ENCODE assay signal across 1 cellular context in the genomic region with DNA sequence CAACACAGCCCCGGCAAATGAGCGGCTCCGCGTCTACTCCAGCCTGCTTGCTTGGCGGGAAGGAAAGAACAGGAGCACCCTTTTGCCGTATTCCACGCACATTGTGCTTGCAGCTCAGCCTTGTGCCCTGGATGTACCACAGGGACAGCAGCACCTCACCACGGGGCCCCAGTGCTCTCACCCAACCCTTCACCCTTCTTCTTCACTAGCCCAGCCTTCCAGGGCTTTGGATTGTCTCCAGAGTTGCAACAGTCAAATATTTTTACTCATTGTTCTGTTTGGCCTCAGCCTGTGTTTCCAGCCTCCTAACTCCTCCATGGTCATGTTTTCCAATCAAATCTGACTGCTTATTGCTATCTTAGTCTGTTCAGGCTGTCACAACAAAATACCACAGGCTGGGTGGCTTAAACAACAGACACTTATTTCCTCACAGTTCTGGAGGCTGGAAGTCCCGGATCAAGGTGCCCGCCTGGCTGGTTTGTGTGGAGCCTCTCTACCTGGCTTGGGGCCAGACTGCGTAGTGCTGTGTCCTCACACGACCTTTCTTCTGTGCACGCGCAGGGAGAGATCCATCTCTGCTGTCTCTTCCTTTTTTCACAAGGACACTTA.
TF ChIP-seq lines count a peak whose summit lies in the region.

No MANE protein-coding gene starts in this region.

TF ChIP-seq in HepG2, 621 proteins besides CTCF, POLR2A, EP300 and RAD21 (continued from another document and continues in another):
- TF ChIP-seq, protein P1, sequence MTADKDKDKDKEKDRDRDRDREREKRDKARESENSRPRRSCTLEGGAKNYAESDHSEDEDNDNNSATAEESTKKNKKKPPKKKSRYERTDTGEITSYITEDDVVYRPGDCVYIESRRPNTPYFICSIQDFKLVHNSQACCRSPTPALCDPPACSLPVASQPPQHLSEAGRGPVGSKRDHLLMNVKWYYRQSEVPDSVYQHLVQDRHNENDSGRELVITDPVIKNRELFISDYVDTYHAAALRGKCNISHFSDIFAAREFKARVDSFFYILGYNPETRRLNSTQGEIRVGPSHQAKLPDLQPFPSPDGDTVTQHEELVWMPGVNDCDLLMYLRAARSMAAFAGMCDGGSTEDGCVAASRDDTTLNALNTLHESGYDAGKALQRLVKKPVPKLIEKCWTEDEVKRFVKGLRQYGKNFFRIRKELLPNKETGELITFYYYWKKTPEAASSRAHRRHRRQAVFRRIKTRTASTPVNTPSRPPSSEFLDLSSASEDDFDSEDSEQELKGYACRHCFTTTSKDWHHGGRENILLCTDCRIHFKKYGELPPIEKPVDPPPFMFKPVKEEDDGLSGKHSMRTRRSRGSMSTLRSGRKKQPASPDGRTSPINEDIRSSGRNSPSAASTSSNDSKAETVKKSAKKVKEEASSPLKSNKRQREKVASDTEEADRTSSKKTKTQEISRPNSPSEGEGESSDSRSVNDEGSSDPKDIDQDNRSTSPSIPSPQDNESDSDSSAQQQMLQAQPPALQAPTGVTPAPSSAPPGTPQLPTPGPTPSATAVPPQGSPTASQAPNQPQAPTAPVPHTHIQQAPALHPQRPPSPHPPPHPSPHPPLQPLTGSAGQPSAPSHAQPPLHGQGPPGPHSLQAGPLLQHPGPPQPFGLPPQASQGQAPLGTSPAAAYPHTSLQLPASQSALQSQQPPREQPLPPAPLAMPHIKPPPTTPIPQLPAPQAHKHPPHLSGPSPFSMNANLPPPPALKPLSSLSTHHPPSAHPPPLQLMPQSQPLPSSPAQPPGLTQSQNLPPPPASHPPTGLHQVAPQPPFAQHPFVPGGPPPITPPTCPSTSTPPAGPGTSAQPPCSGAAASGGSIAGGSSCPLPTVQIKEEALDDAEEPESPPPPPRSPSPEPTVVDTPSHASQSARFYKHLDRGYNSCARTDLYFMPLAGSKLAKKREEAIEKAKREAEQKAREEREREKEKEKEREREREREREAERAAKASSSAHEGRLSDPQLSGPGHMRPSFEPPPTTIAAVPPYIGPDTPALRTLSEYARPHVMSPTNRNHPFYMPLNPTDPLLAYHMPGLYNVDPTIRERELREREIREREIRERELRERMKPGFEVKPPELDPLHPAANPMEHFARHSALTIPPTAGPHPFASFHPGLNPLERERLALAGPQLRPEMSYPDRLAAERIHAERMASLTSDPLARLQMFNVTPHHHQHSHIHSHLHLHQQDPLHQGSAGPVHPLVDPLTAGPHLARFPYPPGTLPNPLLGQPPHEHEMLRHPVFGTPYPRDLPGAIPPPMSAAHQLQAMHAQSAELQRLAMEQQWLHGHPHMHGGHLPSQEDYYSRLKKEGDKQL (CRISPR knock-in tag; IDR thresholded peaks at IDR 0.05; ENCODE audit: low read depth) = no peak
- no peak for TF ChIP-seq ZBTB7B (CRISPR knock-in tag; IDR thresholded peaks at IDR 0.05)
- TF ChIP-seq RBAK (CRISPR knock-in tag; IDR thresholded peaks at IDR 0.05) = no peak
- TF ChIP-seq FOXK2 (IDR thresholded peaks at IDR 0.05) = no peak
- TF ChIP-seq SMAD9 (CRISPR knock-in tag; IDR thresholded peaks at IDR 0.05) = no peak
- no peak for TF ChIP-seq SUZ12 (IDR thresholded peaks at IDR 0.05; ENCODE audit: low read depth, low read length)
- TF ChIP-seq ZNF749 (CRISPR knock-in tag; IDR thresholded peaks at IDR 0.05; ENCODE audit: borderline replicate concordance) = no peak
- no peak for TF ChIP-seq ZNF230 (CRISPR knock-in tag; IDR thresholded peaks at IDR 0.05)
- TF ChIP-seq, protein P2, sequence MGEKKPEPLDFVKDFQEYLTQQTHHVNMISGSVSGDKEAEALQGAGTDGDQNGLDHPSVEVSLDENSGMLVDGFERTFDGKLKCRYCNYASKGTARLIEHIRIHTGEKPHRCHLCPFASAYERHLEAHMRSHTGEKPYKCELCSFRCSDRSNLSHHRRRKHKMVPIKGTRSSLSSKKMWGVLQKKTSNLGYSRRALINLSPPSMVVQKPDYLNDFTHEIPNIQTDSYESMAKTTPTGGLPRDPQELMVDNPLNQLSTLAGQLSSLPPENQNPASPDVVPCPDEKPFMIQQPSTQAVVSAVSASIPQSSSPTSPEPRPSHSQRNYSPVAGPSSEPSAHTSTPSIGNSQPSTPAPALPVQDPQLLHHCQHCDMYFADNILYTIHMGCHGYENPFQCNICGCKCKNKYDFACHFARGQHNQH (CRISPR knock-in tag; IDR thresholded peaks at IDR 0.05) = no peak
- TF ChIP-seq, protein P3, sequence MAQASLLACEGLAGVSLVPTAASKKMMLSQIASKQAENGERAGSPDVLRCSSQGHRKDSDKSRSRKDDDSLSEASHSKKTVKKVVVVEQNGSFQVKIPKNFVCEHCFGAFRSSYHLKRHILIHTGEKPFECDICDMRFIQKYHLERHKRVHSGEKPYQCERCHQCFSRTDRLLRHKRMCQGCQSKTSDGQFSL (CRISPR knock-in tag; IDR thresholded peaks at IDR 0.05) = no peak
- no peak for TF ChIP-seq NCOA1 (CRISPR knock-in tag; IDR thresholded peaks at IDR 0.05)
- TF ChIP-seq CEBPG (CRISPR knock-in tag; IDR thresholded peaks at IDR 0.05) = no peak
- TF ChIP-seq ZNF556 (CRISPR knock-in tag; IDR thresholded peaks at IDR 0.05; ENCODE audit: borderline replicate concordance) = no peak
- TF ChIP-seq BRCA1 (CRISPR knock-in tag; IDR thresholded peaks at IDR 0.05) = no peak
- no peak for TF ChIP-seq RFXAP (CRISPR knock-in tag; IDR thresholded peaks at IDR 0.05; ENCODE audit: borderline replicate concordance)
- TF ChIP-seq ZBTB20 (CRISPR knock-in tag; IDR thresholded peaks at IDR 0.05; ENCODE audit: borderline replicate concordance, low read depth) = no peak
- no peak for TF ChIP-seq HNF4A (CRISPR knock-in tag; IDR thresholded peaks at IDR 0.05)
- TF ChIP-seq YEATS4 (CRISPR knock-in tag; IDR thresholded peaks at IDR 0.05; ENCODE audit: borderline replicate concordance) = no peak
- TF ChIP-seq HMG20A (CRISPR knock-in tag; IDR thresholded peaks at IDR 0.05; ENCODE audit: borderline replicate concordance) = no peak
- TF ChIP-seq NONO (IDR thresholded peaks at IDR 0.05) = no peak
- no peak for TF ChIP-seq NONO (CRISPR knock-in tag; conservative IDR thresholded peaks at IDR 0.05)
- TF ChIP-seq, protein P4, sequence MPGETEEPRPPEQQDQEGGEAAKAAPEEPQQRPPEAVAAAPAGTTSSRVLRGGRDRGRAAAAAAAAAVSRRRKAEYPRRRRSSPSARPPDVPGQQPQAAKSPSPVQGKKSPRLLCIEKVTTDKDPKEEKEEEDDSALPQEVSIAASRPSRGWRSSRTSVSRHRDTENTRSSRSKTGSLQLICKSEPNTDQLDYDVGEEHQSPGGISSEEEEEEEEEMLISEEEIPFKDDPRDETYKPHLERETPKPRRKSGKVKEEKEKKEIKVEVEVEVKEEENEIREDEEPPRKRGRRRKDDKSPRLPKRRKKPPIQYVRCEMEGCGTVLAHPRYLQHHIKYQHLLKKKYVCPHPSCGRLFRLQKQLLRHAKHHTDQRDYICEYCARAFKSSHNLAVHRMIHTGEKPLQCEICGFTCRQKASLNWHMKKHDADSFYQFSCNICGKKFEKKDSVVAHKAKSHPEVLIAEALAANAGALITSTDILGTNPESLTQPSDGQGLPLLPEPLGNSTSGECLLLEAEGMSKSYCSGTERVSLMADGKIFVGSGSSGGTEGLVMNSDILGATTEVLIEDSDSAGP (CRISPR knock-in tag; IDR thresholded peaks at IDR 0.05; ENCODE audit: borderline replicate concordance) = no peak
- no peak for TF ChIP-seq JUN (CRISPR knock-in tag; IDR thresholded peaks at IDR 0.05)
- TF ChIP-seq, protein P5, sequence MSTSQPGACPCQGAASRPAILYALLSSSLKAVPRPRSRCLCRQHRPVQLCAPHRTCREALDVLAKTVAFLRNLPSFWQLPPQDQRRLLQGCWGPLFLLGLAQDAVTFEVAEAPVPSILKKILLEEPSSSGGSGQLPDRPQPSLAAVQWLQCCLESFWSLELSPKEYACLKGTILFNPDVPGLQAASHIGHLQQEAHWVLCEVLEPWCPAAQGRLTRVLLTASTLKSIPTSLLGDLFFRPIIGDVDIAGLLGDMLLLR (CRISPR knock-in tag; IDR thresholded peaks at IDR 0.05) = no peak
- no peak for TF ChIP-seq GTF3A (CRISPR knock-in tag; conservative IDR thresholded peaks at IDR 0.05)
- TF ChIP-seq, protein P6, sequence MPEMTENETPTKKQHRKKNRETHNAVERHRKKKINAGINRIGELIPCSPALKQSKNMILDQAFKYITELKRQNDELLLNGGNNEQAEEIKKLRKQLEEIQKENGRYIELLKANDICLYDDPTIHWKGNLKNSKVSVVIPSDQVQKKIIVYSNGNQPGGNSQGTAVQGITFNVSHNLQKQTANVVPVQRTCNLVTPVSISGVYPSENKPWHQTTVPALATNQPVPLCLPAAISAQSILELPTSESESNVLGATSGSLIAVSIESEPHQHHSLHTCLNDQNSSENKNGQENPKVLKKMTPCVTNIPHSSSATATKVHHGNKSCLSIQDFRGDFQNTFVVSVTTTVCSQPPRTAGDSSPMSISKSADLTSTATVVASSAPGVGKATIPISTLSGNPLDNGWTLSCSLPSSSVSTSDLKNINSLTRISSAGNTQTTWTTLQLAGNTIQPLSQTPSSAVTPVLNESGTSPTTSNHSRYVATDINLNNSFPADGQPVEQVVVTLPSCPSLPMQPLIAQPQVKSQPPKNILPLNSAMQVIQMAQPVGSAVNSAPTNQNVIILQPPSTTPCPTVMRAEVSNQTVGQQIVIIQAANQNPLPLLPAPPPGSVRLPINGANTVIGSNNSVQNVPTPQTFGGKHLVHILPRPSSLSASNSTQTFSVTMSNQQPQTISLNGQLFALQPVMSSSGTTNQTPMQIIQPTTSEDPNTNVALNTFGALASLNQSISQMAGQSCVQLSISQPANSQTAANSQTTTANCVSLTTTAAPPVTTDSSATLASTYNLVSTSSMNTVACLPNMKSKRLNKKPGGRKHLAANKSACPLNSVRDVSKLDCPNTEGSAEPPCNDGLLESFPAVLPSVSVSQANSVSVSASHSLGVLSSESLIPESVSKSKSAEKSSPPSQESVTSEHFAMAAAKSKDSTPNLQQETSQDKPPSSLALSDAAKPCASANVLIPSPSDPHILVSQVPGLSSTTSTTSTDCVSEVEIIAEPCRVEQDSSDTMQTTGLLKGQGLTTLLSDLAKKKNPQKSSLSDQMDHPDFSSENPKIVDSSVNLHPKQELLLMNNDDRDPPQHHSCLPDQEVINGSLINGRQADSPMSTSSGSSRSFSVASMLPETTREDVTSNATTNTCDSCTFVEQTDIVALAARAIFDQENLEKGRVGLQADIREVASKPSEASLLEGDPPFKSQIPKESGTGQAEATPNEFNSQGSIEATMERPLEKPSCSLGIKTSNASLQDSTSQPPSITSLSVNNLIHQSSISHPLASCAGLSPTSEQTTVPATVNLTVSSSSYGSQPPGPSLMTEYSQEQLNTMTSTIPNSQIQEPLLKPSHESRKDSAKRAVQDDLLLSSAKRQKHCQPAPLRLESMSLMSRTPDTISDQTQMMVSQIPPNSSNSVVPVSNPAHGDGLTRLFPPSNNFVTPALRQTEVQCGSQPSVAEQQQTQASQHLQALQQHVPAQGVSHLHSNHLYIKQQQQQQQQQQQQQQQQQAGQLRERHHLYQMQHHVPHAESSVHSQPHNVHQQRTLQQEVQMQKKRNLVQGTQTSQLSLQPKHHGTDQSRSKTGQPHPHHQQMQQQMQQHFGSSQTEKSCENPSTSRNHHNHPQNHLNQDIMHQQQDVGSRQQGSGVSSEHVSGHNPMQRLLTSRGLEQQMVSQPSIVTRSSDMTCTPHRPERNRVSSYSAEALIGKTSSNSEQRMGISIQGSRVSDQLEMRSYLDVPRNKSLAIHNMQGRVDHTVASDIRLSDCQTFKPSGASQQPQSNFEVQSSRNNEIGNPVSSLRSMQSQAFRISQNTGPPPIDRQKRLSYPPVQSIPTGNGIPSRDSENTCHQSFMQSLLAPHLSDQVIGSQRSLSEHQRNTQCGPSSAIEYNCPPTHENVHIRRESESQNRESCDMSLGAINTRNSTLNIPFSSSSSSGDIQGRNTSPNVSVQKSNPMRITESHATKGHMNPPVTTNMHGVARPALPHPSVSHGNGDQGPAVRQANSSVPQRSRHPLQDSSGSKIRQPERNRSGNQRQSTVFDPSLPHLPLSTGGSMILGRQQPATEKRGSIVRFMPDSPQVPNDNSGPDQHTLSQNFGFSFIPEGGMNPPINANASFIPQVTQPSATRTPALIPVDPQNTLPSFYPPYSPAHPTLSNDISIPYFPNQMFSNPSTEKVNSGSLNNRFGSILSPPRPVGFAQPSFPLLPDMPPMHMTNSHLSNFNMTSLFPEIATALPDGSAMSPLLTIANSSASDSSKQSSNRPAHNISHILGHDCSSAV (CRISPR knock-in tag; IDR thresholded peaks at IDR 0.05; ENCODE audit: borderline replicate concordance) = no peak
- no peak for TF ChIP-seq TBX3 (IDR thresholded peaks at IDR 0.05; ENCODE audit: borderline replicate concordance)
- no peak for TF ChIP-seq ZNF34 (CRISPR knock-in tag; IDR thresholded peaks at IDR 0.05; ENCODE audit: borderline replicate concordance)
- TF ChIP-seq, protein P7, sequence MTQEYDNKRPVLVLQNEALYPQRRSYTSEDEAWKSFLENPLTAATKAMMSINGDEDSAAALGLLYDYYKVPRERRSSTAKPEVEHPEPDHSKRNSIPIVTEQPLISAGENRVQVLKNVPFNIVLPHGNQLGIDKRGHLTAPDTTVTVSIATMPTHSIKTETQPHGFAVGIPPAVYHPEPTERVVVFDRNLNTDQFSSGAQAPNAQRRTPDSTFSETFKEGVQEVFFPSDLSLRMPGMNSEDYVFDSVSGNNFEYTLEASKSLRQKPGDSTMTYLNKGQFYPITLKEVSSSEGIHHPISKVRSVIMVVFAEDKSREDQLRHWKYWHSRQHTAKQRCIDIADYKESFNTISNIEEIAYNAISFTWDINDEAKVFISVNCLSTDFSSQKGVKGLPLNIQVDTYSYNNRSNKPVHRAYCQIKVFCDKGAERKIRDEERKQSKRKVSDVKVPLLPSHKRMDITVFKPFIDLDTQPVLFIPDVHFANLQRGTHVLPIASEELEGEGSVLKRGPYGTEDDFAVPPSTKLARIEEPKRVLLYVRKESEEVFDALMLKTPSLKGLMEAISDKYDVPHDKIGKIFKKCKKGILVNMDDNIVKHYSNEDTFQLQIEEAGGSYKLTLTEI (CRISPR knock-in tag; conservative IDR thresholded peaks at IDR 0.05) = no peak
- no peak for TF ChIP-seq FOXK1 (CRISPR knock-in tag; IDR thresholded peaks at IDR 0.05; ENCODE audit: borderline replicate concordance, low read depth)
- TF ChIP-seq GLI4 (CRISPR knock-in tag; IDR thresholded peaks at IDR 0.05; ENCODE audit: borderline replicate concordance) = no peak
- TF ChIP-seq, protein P8, sequence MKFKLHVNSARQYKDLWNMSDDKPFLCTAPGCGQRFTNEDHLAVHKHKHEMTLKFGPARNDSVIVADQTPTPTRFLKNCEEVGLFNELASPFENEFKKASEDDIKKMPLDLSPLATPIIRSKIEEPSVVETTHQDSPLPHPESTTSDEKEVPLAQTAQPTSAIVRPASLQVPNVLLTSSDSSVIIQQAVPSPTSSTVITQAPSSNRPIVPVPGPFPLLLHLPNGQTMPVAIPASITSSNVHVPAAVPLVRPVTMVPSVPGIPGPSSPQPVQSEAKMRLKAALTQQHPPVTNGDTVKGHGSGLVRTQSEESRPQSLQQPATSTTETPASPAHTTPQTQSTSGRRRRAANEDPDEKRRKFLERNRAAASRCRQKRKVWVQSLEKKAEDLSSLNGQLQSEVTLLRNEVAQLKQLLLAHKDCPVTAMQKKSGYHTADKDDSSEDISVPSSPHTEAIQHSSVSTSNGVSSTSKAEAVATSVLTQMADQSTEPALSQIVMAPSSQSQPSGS (CRISPR knock-in tag; IDR thresholded peaks at IDR 0.05) = no peak
- TF ChIP-seq SOX5 (CRISPR knock-in tag; IDR thresholded peaks at IDR 0.05; ENCODE audit: borderline replicate concordance) = peak; percentile 25; the same call in 1 of the 2 replicates
- TF ChIP-seq ZNF3 (CRISPR knock-in tag; IDR thresholded peaks at IDR 0.05) = no peak
- TF ChIP-seq TEAD2 (CRISPR knock-in tag; IDR thresholded peaks at IDR 0.05) = no peak
- TF ChIP-seq NR2F2 (IDR thresholded peaks at IDR 0.05; ENCODE audit: borderline replicate concordance, low read depth) = no peak
- TF ChIP-seq NFE2L2 (IDR thresholded peaks at IDR 0.05; ENCODE audit: low read length) = no peak
